15 cellular contexts compared by ENCODE assay signal in the genomic region with DNA sequence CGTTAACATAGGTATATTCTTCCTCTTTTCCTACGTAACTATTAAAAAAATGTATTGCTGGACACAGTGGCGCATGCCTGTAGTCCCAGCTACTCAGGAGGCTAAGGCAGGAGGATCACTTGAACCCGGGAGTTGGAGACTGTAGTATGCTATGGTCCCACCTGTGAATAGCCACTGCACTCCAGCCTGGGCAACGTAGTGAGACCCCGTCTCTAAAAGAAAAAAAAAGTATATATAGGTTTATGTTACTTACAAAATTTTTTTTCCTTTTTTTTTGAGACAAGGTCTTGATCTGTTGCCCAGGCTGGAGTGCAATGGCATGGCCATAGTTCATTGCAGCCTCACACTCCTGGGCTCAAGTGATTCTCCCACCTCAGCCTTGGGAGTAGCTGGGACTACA. TPM values are rescaled to one million over a fixed set of nuclear protein-coding genes. Genes with fewer than 3 reads are reported as not detected.
A peak's percentile ranks its signal among the peaks of the same experiment; 100 is the strongest.
DNase-seq lines count a peak whose midpoint lies in the region; ATAC-seq and TF ChIP-seq lines count a peak whose summit lies in the region.
"Had no signal": no experiment of that assay in that cellular context is flagged by ENCODE, and none has a peak within 500 bp of the region (broad histone marks: within the 10 kb centered on the region; RNA-seq: fewer than 3 reads in every experiment).

No MANE protein-coding gene starts in this region.

- CTCF ChIA-PET in activated CD4-positive, alpha-beta T cell treated with anti-CD3 and anti-CD28 coated beads for 36 hours (lab: Charles Lee), result interaction anchor here (1.2 kb wide), 1 partner anchor 31 kb away, joined by 3 read pairs; no protein-coding TSS in a partner anchor

- H3K27ac ChIP-seq in body of pancreas, result no peak overlapping the region
- H3K27ac ChIP-seq in stomach, result peak overlapping the region in 1 of 5 donors; percentile 12

- peaks cover 63% of the 10 kb centered on the region for H3K4me1 Mint-ChIP-seq in activated CD4-positive, alpha-beta T cell treated with anti-CD3 and anti-CD28 coated beads for 36 hours
- peaks cover 66% of the 10 kb centered on the region for H3K4me1 Mint-ChIP-seq in activated naive CD4-positive, alpha-beta T cell treated with anti-CD3 and anti-CD28 coated beads, Interleukin-2, amount 50 U/mL, for 24 hours
- peaks cover 71% of the 10 kb centered on the region for H3K4me1 Mint-ChIP-seq in activated naive CD8-positive, alpha-beta T cell treated with anti-CD3 and anti-CD28 coated beads, Interleukin-2, amount 50 U/mL, for 24 hours

- H3K36me3 ChIP-seq in body of pancreas (replicated peaks in 1 of 2; ENCODE audit: insufficient read depth in 1 of 2, low read depth in 2 of 2), result peaks cover 0 to 8% of the 10 kb centered on the region in 2 donors
- H3K36me3 ChIP-seq in stomach, result peaks cover 16 to 76% (median 61%) of the 10 kb centered on the region in 4 donors

- DNase-seq in activated CD4-positive, alpha-beta T cell treated with anti-CD3 and anti-CD28 coated beads for 36 hours, result no peak
- DNase-seq in activated CD4-positive, alpha-beta T cell treated with anti-CD3 and anti-CD28 coated beads, Interleukin-2, amount 50 U/mL, for 48 hours, result no peak
- DNase-seq in activated naive CD4-positive, alpha-beta T cell treated with anti-CD3 and anti-CD28 coated beads, Interleukin-2, amount 50 U/mL, for 72 hours (ENCODE audit: low spot score in 2 of 2), result no peak
- DNase-seq in activated naive CD8-positive, alpha-beta T cell treated with anti-CD3 and anti-CD28 coated beads, Interleukin-2, amount 50 U/mL, for 24 hours, result no peak
- DNase-seq in body of pancreas, result no peak
- DNase-seq in stomach, result no peak
- DNase-seq: C1 segment of cervical spinal cord; CD4-positive, alpha-beta memory T cell; DMS79; H7; IMR-90 had no signal

- no peak overlapping the region for H3K4me3 Mint-ChIP-seq in activated CD4-positive, alpha-beta T cell treated with anti-CD3 and anti-CD28 coated beads for 36 hours
- H3K4me3 Mint-ChIP-seq in activated naive CD4-positive, alpha-beta T cell treated with anti-CD3 and anti-CD28 coated beads, Interleukin-2, amount 50 U/mL, for 24 hours, result no peak overlapping the region
- no peak overlapping the region for H3K4me3 Mint-ChIP-seq in activated naive CD8-positive, alpha-beta T cell treated with anti-CD3 and anti-CD28 coated beads, Interleukin-2, amount 50 U/mL, for 24 hours
- H3K4me3 Mint-ChIP-seq: GM23338 had no signal

- H3K9me3 ChIP-seq in body of pancreas (no peaks in the 10 kb centered on the region), stomach (no peaks in the 10 kb centered on the region)

- H3K27ac Mint-ChIP-seq in activated CD4-positive, alpha-beta T cell treated with anti-CD3 and anti-CD28 coated beads for 36 hours, result peak overlapping the region; percentile 65
- peak overlapping the region; percentile 70 for H3K27ac Mint-ChIP-seq in activated naive CD4-positive, alpha-beta T cell treated with anti-CD3 and anti-CD28 coated beads, Interleukin-2, amount 50 U/mL, for 24 hours
- no peak overlapping the region for H3K27ac Mint-ChIP-seq in activated naive CD4-positive, alpha-beta T cell treated with anti-CD3 and anti-CD28 coated beads, Interleukin-2, amount 50 U/mL, for 72 hours
- peak overlapping the region; percentile 27 for H3K27ac Mint-ChIP-seq in activated naive CD8-positive, alpha-beta T cell treated with anti-CD3 and anti-CD28 coated beads, Interleukin-2, amount 50 U/mL, for 24 hours
- H3K27ac Mint-ChIP-seq: GM23338 had no signal

- TF ChIP-seq CTCF in body of pancreas (IDR thresholded peaks at IDR 0.05), result no peak
- TF ChIP-seq CTCF in stomach (IDR thresholded peaks at IDR 0.05), result no peak

- H3K4me1 ChIP-seq in body of pancreas, result peaks cover 39% of the 10 kb centered on the region
- peaks cover 15 to 88% (median 39%) of the 10 kb centered on the region in 4 donors for H3K4me1 ChIP-seq in stomach

- H3K36me3 Mint-ChIP-seq in activated CD4-positive, alpha-beta T cell treated with anti-CD3 and anti-CD28 coated beads for 36 hours (ENCODE audit: low read depth), result peaks cover 47% of the 10 kb centered on the region
- H3K36me3 Mint-ChIP-seq in activated naive CD4-positive, alpha-beta T cell treated with anti-CD3 and anti-CD28 coated beads, Interleukin-2, amount 50 U/mL, for 24 hours, result peaks cover 7% of the 10 kb centered on the region
- peaks cover 13 to 15% of the 10 kb centered on the region in 2 donors for H3K36me3 Mint-ChIP-seq in activated naive CD4-positive, alpha-beta T cell treated with anti-CD3 and anti-CD28 coated beads, Interleukin-2, amount 50 U/mL, for 72 hours
- peaks cover 40% of the 10 kb centered on the region for H3K36me3 Mint-ChIP-seq in activated naive CD8-positive, alpha-beta T cell treated with anti-CD3 and anti-CD28 coated beads, Interleukin-2, amount 50 U/mL, for 24 hours (ENCODE audit: low read depth)

- TF ChIP-seq POLR2A in body of pancreas (IDR thresholded peaks at IDR 0.05) (no peak), stomach (IDR thresholded peaks at IDR 0.05) (no peak)

- H3K27me3 ChIP-seq in body of pancreas, result no peaks in the 10 kb centered on the region
- no peaks in the 10 kb centered on the region for H3K27me3 ChIP-seq in stomach

- ATAC-seq in activated CD4-positive, alpha-beta T cell treated with anti-CD3 and anti-CD28 coated beads for 36 hours, result no peak
- ATAC-seq in activated naive CD4-positive, alpha-beta T cell treated with anti-CD3 and anti-CD28 coated beads, Interleukin-2, amount 50 U/mL, for 72 hours, result no peak
- no peak for ATAC-seq in activated naive CD8-positive, alpha-beta T cell treated with anti-CD3 and anti-CD28 coated beads, Interleukin-2, amount 50 U/mL, for 24 hours
- ATAC-seq in body of pancreas, result no peak
- ATAC-seq in GM18511 (IDR thresholded peaks at IDR 0.05; ENCODE audit: unreplicated experiment), result no peak
- ATAC-seq: GM12878, GM23338 had no signal

- no peaks in the 10 kb centered on the region for H3K9me3 Mint-ChIP-seq in activated CD4-positive, alpha-beta T cell treated with anti-CD3 and anti-CD28 coated beads for 36 hours (ENCODE audit: low read depth)
- H3K9me3 Mint-ChIP-seq in activated naive CD4-positive, alpha-beta T cell treated with anti-CD3 and anti-CD28 coated beads, Interleukin-2, amount 50 U/mL, for 24 hours, result no peaks in the 10 kb centered on the region
- H3K9me3 Mint-ChIP-seq in activated naive CD4-positive, alpha-beta T cell treated with anti-CD3 and anti-CD28 coated beads, Interleukin-2, amount 50 U/mL, for 72 hours, result no peaks in the 10 kb centered on the region
- no peaks in the 10 kb centered on the region for H3K9me3 Mint-ChIP-seq in activated naive CD8-positive, alpha-beta T cell treated with anti-CD3 and anti-CD28 coated beads, Interleukin-2, amount 50 U/mL, for 24 hours
- H3K9me3 Mint-ChIP-seq: GM23338 had no signal

- WGBS in body of pancreas, 2 donors, result 92 to 95% methylated on average over 6 of the region's 6 CpGs
- WGBS in stomach, 5 donors, result 90 to 97% (median 93%) methylated on average over 6 of the region's 6 CpGs

- no peak for TF ChIP-seq EP300 in stomach (IDR thresholded peaks at IDR 0.05)

- POLR2A ChIA-PET in activated CD4-positive, alpha-beta T cell treated with anti-CD3 and anti-CD28 coated beads for 36 hours (lab: Charles Lee), result no interaction called here

- H3K4me3 ChIP-seq in body of pancreas (no peak overlapping the region), stomach (no peak overlapping the region)
- H3K4me3 ChIP-seq: GM12878, GM23338 had no signal

- H3K27me3 Mint-ChIP-seq in activated CD4-positive, alpha-beta T cell treated with anti-CD3 and anti-CD28 coated beads for 36 hours, result no peaks in the 10 kb centered on the region
- H3K27me3 Mint-ChIP-seq in activated naive CD4-positive, alpha-beta T cell treated with anti-CD3 and anti-CD28 coated beads, Interleukin-2, amount 50 U/mL, for 24 hours, result no peaks in the 10 kb centered on the region
- H3K27me3 Mint-ChIP-seq in activated naive CD8-positive, alpha-beta T cell treated with anti-CD3 and anti-CD28 coated beads, Interleukin-2, amount 50 U/mL, for 24 hours, result no peaks in the 10 kb centered on the region
- H3K27me3 Mint-ChIP-seq: CD4-positive, alpha-beta memory T cell had no signal

- intact Hi-C loops in activated CD4-positive, alpha-beta T cell treated with anti-CD3 and anti-CD28 coated beads for 36 hours (cut with DNase I, micrococcal nuclease), result loop anchor here in 1 of 2 experiments (10.0 kb wide), 3 partner anchors 782 to 1088 kb away; a partner anchor contains a TSS
- intact Hi-C loops in body of pancreas (cut with DNase I), result no loop called here
- intact Hi-C loops in stomach (cut with DNase I; ENCODE audit: low total_unique reads), result loop anchor here (5.0 kb wide), 1 partner anchor 35 kb away; no protein-coding TSS in a partner anchor

RNA-seq across cellular contexts. Expression of a gene that starts 5.6 kb away (rescaled TPM):
- 10 to 100 TPM; 51.4 to 70.4 TPM for total RNA-seq in activated CD4-positive, alpha-beta T cell treated with anti-CD3 and anti-CD28 coated beads for 36 hours
- total RNA-seq in activated naive CD4-positive, alpha-beta T cell treated with anti-CD3 and anti-CD28 coated beads, Interleukin-2, amount 50 U/mL, for 72 hours, result 100 to 1,000 TPM in 1 of 2 donors, 10 to 100 TPM in 1; 46.1 to 102 TPM
- 10 to 100 TPM; 36.8 to 43.8 TPM for total RNA-seq in body of pancreas
- 100 to 1,000 TPM in 1 of 5 donors, 10 to 100 TPM in 4; 16.3 to 121 (median 40.0) TPM for total RNA-seq in stomach
- 10 to 100 TPM; 22.2 to 31.6 (median 26.5) TPM for polyA plus RNA-seq in stomach

Comparison
In these comparisons a context has a peak if more than half of its experiments do, and no peak if none do; other contexts are left out.
1. H3K27ac Mint-ChIP-seq: peak in activated CD4-positive, alpha-beta T cell treated with anti-CD3 and anti-CD28 coated beads for 36 hours (single experiment), activated naive CD4-positive, alpha-beta T cell treated with anti-CD3 and anti-CD28 coated beads, Interleukin-2, amount 50 U/mL, for 24 hours (single experiment) and activated naive CD8-positive, alpha-beta T cell treated with anti-CD3 and anti-CD28 coated beads, Interleukin-2, amount 50 U/mL, for 24 hours (single experiment); none in activated naive CD4-positive, alpha-beta T cell treated with anti-CD3 and anti-CD28 coated beads, Interleukin-2, amount 50 U/mL, for 72 hours (0 of 2).